18 cellular contexts compared by ENCODE assay signal in the genomic region with DNA sequence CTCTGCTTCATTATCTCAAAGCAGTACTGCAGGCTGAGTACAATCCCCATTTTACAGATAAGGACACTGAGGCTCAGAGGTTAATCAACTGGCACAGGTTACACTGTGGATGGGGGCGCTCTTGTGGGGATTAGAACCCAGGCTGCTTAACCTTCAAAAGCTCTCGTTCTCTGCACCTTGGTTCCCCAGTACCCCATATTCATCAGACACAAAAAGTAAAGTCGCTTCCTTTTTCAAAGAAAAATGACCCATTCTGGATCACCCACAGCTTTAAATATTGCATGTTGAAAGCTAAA. TPM values are rescaled to one million over a fixed set of nuclear protein-coding genes. Genes with fewer than 3 reads are reported as not detected.
DNase-seq lines count a peak whose midpoint lies in the region; ATAC-seq and TF ChIP-seq lines count a peak whose summit lies in the region.
"Had no signal": no experiment of that assay in that cellular context is flagged by ENCODE, and none has a peak within 500 bp of the region (broad histone marks: within the 10 kb centered on the region; RNA-seq: fewer than 3 reads in every experiment).

No MANE protein-coding gene starts in this region.

- H3K9me3 ChIP-seq in adipocyte (ENCODE audit: control insufficient read depth, low read length) (no peaks in the 10 kb centered on the region), mesenchymal stem cell (ENCODE audit: control insufficient read depth, low read length) (no peaks in the 10 kb centered on the region), stomach (no peaks in the 10 kb centered on the region)

- TF ChIP-seq CTCF in stomach (IDR thresholded peaks at IDR 0.05) = no peak

- no peak overlapping the region for H3K27ac ChIP-seq in mesenchymal stem cell (ENCODE audit: low read length, poor library complexity, severe bottlenecking)
- peak overlapping the region in 4 of 5 donors; percentile 63 to 69 (median 66) for H3K27ac ChIP-seq in stomach
- H3K27ac ChIP-seq: SK-N-MC had no signal

- H3K18ac ChIP-seq in mesenchymal stem cell (ENCODE audit: low read depth in 1 of 2, low read length in 2 of 2) = no peak overlapping the region

- H3K36me3 Mint-ChIP-seq in activated CD4-positive, alpha-beta T cell treated with anti-CD3 and anti-CD28 coated beads for 36 hours (ENCODE audit: low read depth) = peaks cover 9% of the 10 kb centered on the region

- peak overlapping the region; percentile 55 for H3K9ac ChIP-seq in adipocyte (ENCODE audit: low read length)
- peak overlapping the region; percentile 55 for H3K9ac ChIP-seq in mesenchymal stem cell (ENCODE audit: low read length)

- H3K4ac ChIP-seq in mesenchymal stem cell (ENCODE audit: low read depth in 1 of 2, low read length in 2 of 2) = no peak overlapping the region

- H2BK12ac ChIP-seq in mesenchymal stem cell (ENCODE audit: low read length in 2 of 2) = no peak overlapping the region

- no peak overlapping the region for H3K4me2 ChIP-seq in mesenchymal stem cell (ENCODE audit: low read length, poor library complexity, severe bottlenecking)

- no peak overlapping the region for H2AFZ ChIP-seq in mesenchymal stem cell (ENCODE audit: low read depth, low read length)

- no peak overlapping the region for H2BK5ac ChIP-seq in mesenchymal stem cell (ENCODE audit: low read depth, low read length, poor library complexity, severe bottlenecking)

- no peak for TF ChIP-seq POLR2A in stomach (IDR thresholded peaks at IDR 0.05)

- POLR2A ChIA-PET in activated CD4-positive, alpha-beta T cell treated with anti-CD3 and anti-CD28 coated beads for 36 hours (lab: Charles Lee) = no interaction called here

- no peak for DNase-seq in activated CD4-positive, alpha-beta T cell treated with anti-CD3 and anti-CD28 coated beads for 36 hours
- DNase-seq in activated CD4-positive, alpha-beta T cell treated with anti-CD3 and anti-CD28 coated beads, Interleukin-2, amount 50 U/mL, for 1 hour = no peak
- no peak for DNase-seq in adipocyte (ENCODE audit: low read depth)
- no peak for DNase-seq in mesenchymal stem cell
- DNase-seq in stomach = no peak
- no peak for DNase-seq in ureter (ENCODE audit: low spot score)
- DNase-seq in stimulated activated CD4-positive, alpha-beta T cell treated with anti-CD3 and anti-CD28 coated beads, Interleukin-4, amount 100 ng/mL, for 1 hour = no peak
- DNase-seq: activated naive CD8-positive, alpha-beta T cell treated with anti-CD3 and anti-CD28 coated beads, Interleukin-2, amount 10 ng/mL, durations not matched to agents 7 days and 5 days; activated T-cell treated with anti-CD3 and anti-CD28 coated beads, Interleukin-2, amount 50 U/mL, for 48 hours; central memory CD4-positive, alpha-beta T cell; DMS79 treated with DMSO at 0.1 percent for 48 hours; NCI-H2029 treated with DMSO at 0.1 percent for 48 hours; NCI-H524; stimulated activated CD4-positive, alpha-beta T cell treated with anti-CD3 and anti-CD28 coated beads, Interleukin-4, amount 100 ng/mL, for 24 hours; stimulated activated CD8-positive, alpha-beta memory T cell treated with anti-CD3 and anti-CD28 coated beads, Interleukin-4, amount 100 ng/mL, for 48 hours had no signal

- H3K23ac ChIP-seq in mesenchymal stem cell (ENCODE audit: low read length in 2 of 2) = no peak overlapping the region

- H3K9me3 Mint-ChIP-seq in activated CD4-positive, alpha-beta T cell treated with anti-CD3 and anti-CD28 coated beads for 36 hours (ENCODE audit: low read depth) = no peaks in the 10 kb centered on the region
- H3K9me3 Mint-ChIP-seq: activated naive CD8-positive, alpha-beta T cell treated with anti-CD3 and anti-CD28 coated beads, Interleukin-2, amount 10 ng/mL, durations not matched to agents 7 days and 5 days had no signal

- H3K4me3 Mint-ChIP-seq in activated CD4-positive, alpha-beta T cell treated with anti-CD3 and anti-CD28 coated beads for 36 hours = no peak overlapping the region
- H3K4me3 Mint-ChIP-seq: activated naive CD8-positive, alpha-beta T cell treated with anti-CD3 and anti-CD28 coated beads, Interleukin-2, amount 10 ng/mL, durations not matched to agents 7 days and 5 days had no signal

- CTCF ChIA-PET in activated CD4-positive, alpha-beta T cell treated with anti-CD3 and anti-CD28 coated beads for 36 hours (lab: Charles Lee) = interaction anchor here (0.6 kb wide), 1 partner anchor 27 kb away, joined by 3 read pairs; no protein-coding TSS in a partner anchor

- H3K79me1 ChIP-seq in mesenchymal stem cell (replicated peaks; ENCODE audit: low read length, poor library complexity, severe bottlenecking) = peaks cover 40% of the 10 kb centered on the region

- ATAC-seq in activated CD4-positive, alpha-beta T cell treated with anti-CD3 and anti-CD28 coated beads for 36 hours = no peak
- ATAC-seq in GM19035 (IDR thresholded peaks at IDR 0.05; ENCODE audit: unreplicated experiment) = no peak

- H3K4me3 ChIP-seq in adipocyte (ENCODE audit: low read length) (no peak overlapping the region), mesenchymal stem cell (ENCODE audit: insufficient read depth in 1 of 2, low read depth in 1 of 2, low read length in 2 of 2) (no peak overlapping the region), stomach (no peak overlapping the region)
- H3K4me3 ChIP-seq: lung, SK-N-MC had no signal

- peaks cover 12% of the 10 kb centered on the region for H3K36me3 ChIP-seq in adipocyte (ENCODE audit: control insufficient read depth, insufficient read depth, low read length, severe bottlenecking)
- peaks cover 19 to 25% of the 10 kb centered on the region in 2 experiments for H3K36me3 ChIP-seq in mesenchymal stem cell (ENCODE audit: control insufficient read depth in 1 of 2, insufficient read depth in 2 of 2, low read depth in 1 of 2, low read length in 2 of 2)
- H3K36me3 ChIP-seq in stomach = peaks cover 0 to 26% (median 25%) of the 10 kb centered on the region in 4 donors

- peak overlapping the region; percentile 1 for H3K27ac Mint-ChIP-seq in activated CD4-positive, alpha-beta T cell treated with anti-CD3 and anti-CD28 coated beads for 36 hours
- H3K27ac Mint-ChIP-seq: activated naive CD8-positive, alpha-beta T cell treated with anti-CD3 and anti-CD28 coated beads, Interleukin-2, amount 10 ng/mL, durations not matched to agents 7 days and 5 days had no signal

- no peak overlapping the region for H2AK5ac ChIP-seq in mesenchymal stem cell (ENCODE audit: low read length, severe bottlenecking)

- peaks cover 18% of the 10 kb centered on the region for H3K4me1 ChIP-seq in adipocyte (ENCODE audit: control insufficient read depth, insufficient read depth, low read length)
- peaks cover 8% of the 10 kb centered on the region for H3K4me1 ChIP-seq in mesenchymal stem cell (ENCODE audit: control insufficient read depth, insufficient read depth, low read depth, low read length)
- H3K4me1 ChIP-seq in stomach = peaks cover 43 to 97% (median 70%) of the 10 kb centered on the region in 4 donors

- intact Hi-C loops in activated CD4-positive, alpha-beta T cell treated with anti-CD3 and anti-CD28 coated beads for 36 hours (cut with DNase I, micrococcal nuclease) = no loop called here
- intact Hi-C loops in stomach (cut with DNase I; ENCODE audit: low total_unique reads) = no loop called here

- H3K27me3 ChIP-seq in adipocyte (replicated peaks; ENCODE audit: control insufficient read depth, insufficient read depth, low read length) (no peaks in the 10 kb centered on the region), mesenchymal stem cell (ENCODE audit: control insufficient read depth in 1 of 2, insufficient read depth in 1 of 2, low read length in 2 of 2) (no peaks in the 10 kb centered on the region), stomach (no peaks in the 10 kb centered on the region)

- H3K14ac ChIP-seq in mesenchymal stem cell (ENCODE audit: low read length in 2 of 2) = no peak overlapping the region

- H4K8ac ChIP-seq in mesenchymal stem cell (ENCODE audit: low read length) = no peak overlapping the region

- no peak for TF ChIP-seq EP300 in stomach (IDR thresholded peaks at IDR 0.05)

- no peak overlapping the region for H2BK15ac ChIP-seq in mesenchymal stem cell (ENCODE audit: low read depth, poor library complexity, severe bottlenecking)

- no peak overlapping the region for H4K91ac ChIP-seq in mesenchymal stem cell (ENCODE audit: low read length)

- H3K4me1 Mint-ChIP-seq in activated CD4-positive, alpha-beta T cell treated with anti-CD3 and anti-CD28 coated beads for 36 hours = peaks cover 23% of the 10 kb centered on the region

- H3K27me3 Mint-ChIP-seq in activated CD4-positive, alpha-beta T cell treated with anti-CD3 and anti-CD28 coated beads for 36 hours = no peaks in the 10 kb centered on the region
- H3K27me3 Mint-ChIP-seq: activated naive CD8-positive, alpha-beta T cell treated with anti-CD3 and anti-CD28 coated beads, Interleukin-2, amount 10 ng/mL, durations not matched to agents 7 days and 5 days had no signal

- no peak overlapping the region for H2BK120ac ChIP-seq in mesenchymal stem cell (ENCODE audit: low read depth, low read length)

- 100% methylated on average over 3 of the region's 3 CpGs for WGBS in mesenchymal stem cell
- WGBS in stomach, 5 donors = 83 to 89% (median 87%) methylated on average over 3 of the region's 3 CpGs

RNA-seq across cellular contexts. Expression of a gene that starts 20.5 kb away (rescaled TPM):
- 10 to 100 TPM; 40.3 to 64.2 TPM for total RNA-seq in activated CD4-positive, alpha-beta T cell treated with anti-CD3 and anti-CD28 coated beads for 36 hours
- 114 TPM for polyA plus RNA-seq in mesenchymal stem cell (2013, experiment 1 of 2)
- polyA plus RNA-seq in mesenchymal stem cell (2013, experiment 2 of 2) = 112 TPM
- total RNA-seq in stomach = 10 to 100 TPM in 3 of 5 donors, 1 to 10 TPM in 2; 4.3 to 77.6 (median 20.0) TPM
- polyA plus RNA-seq in stomach = 100 to 1,000 TPM in 1 of 3 donors, 10 to 100 TPM in 2; 37.0 to 100 (median 59.5) TPM
- 47.3 TPM for total RNA-seq in ureter
